Comparison of ENCODE assay signal across 12 cellular contexts in the genomic region with DNA sequence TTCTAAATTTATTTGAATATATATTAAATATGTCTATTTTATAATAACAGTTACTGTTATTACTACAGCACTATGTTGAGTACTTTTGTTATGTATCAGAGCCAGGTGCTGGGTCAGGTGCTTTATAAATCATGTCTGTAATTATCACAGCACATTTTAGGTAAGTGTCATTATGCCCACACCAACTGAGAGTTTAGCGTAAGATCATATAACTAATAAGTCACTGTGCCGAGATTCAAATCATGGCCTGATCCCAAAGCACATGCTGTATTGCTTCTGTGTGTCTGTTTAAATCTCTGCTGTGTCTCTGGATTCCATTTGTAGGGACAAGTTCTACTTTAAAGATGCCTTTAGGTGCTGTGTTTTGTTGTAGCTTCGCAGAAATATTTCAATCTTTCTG. TPM values are rescaled to one million over a fixed set of nuclear protein-coding genes. Genes with fewer than 3 reads are reported as not detected.
DNase-seq lines count a peak whose midpoint lies in the region; ATAC-seq and TF ChIP-seq lines count a peak whose summit lies in the region.
"Had no signal": no experiment of that assay in that cellular context is flagged by ENCODE, and none has a peak within 500 bp of the region (broad histone marks: within the 10 kb centered on the region; RNA-seq: fewer than 3 reads in every experiment).

No MANE protein-coding gene starts in this region.

- TF ChIP-seq EP300 in SK-N-SH (IDR thresholded peaks at IDR 0.05; ENCODE audit: borderline replicate concordance in 1 of 2, low read depth in 1 of 2, low read length in 1 of 2) (no peak), suprapubic skin (IDR thresholded peaks at IDR 0.05) (no peak)

- peak overlapping the region; percentile 50; the same call in 1 of the 2 replicates for H3K4me2 ChIP-seq in SK-N-SH

- TF ChIP-seq CTCF in SK-N-SH (IDR thresholded peaks at IDR 0.05) (no peak), suprapubic skin (IDR thresholded peaks at IDR 0.05) (no peak)

- H3K4me1 ChIP-seq in SK-N-SH (ENCODE audit: control insufficient read depth in 1 of 2, insufficient read depth in 2 of 2, low read depth in 1 of 2, low read length in 1 of 2) (peaks cover 0 to 2% of the 10 kb centered on the region in 2 experiments; a peak in 2 of 4 replicates), suprapubic skin (peaks cover 23% of the 10 kb centered on the region)

- CTCF ChIA-PET in SK-N-SH (lab: Yijun Ruan, JAX): interaction anchor here (1.2 to 1.3 kb wide), 2 partner anchors 19 to 50 kb away, joined by 5 read pairs; no protein-coding TSS in a partner anchor

- H4K20me1 ChIP-seq in SK-N-SH (ENCODE audit: insufficient read depth): peaks cover 3% of the 10 kb centered on the region; the same call in 1 of the 2 replicates

- no peak for TF ChIP-seq POLR2A in suprapubic skin (IDR thresholded peaks at IDR 0.05)

- peak; percentile 17 for DNase-seq in SK-N-SH
- DNase-seq in RKO (ENCODE audit: low spot score): peak; percentile 4
- DNase-seq in globus pallidus (ENCODE audit: low spot score): peak; percentile 52
- DNase-seq in suprapubic skin (ENCODE audit: low spot score in 2 of 2): no peak
- no peak for DNase-seq in stimulated activated naive CD4-positive, alpha-beta T cell treated with Interleukin-2 at 50 U/mL for 16 hours (lab: John Stamatoyannopoulos, UW)
- DNase-seq in HPDE6-E6E7 (ENCODE audit: extremely low spot score): no peak
- DNase-seq: activated CD4-positive, alpha-beta memory T cell treated with anti-CD3 and anti-CD28 coated beads for 36 hours; effector memory CD8-positive, alpha-beta T cell; NCI-H1436; posterior cingulate gyrus had no signal

- TF ChIP-seq RAD21 in SK-N-SH (IDR thresholded peaks at IDR 0.05; ENCODE audit: low read length): no peak

- peak overlapping the region; percentile 52 for H2AFZ ChIP-seq in SK-N-SH (ENCODE audit: low read depth)

- H3K9me3 ChIP-seq in SK-N-SH: no peaks in the 10 kb centered on the region
- no peaks in the 10 kb centered on the region for H3K9me3 ChIP-seq in suprapubic skin

- H3K4me3 ChIP-seq in SK-N-SH (ENCODE audit: low read depth in 2 of 2, low read length in 1 of 2) (no peak overlapping the region; a peak in 1 of 4 replicates), suprapubic skin (peak overlapping the region; percentile 76)

- H3K27me3 ChIP-seq in SK-N-SH (ENCODE audit: insufficient read depth): no peaks in the 10 kb centered on the region
- H3K27me3 ChIP-seq in suprapubic skin: no peaks in the 10 kb centered on the region

- 80% methylated on average over 3 of the region's 3 CpGs for WGBS in SK-N-SH (ENCODE audit: low lambda C conversion rate)
- 42% methylated on average over 3 of the region's 3 CpGs for WGBS in suprapubic skin

- no peak for ATAC-seq in SK-N-SH treated with all-trans-retinoic acid at 6 μM for 48 hours
- ATAC-seq in HG02970 (IDR thresholded peaks at IDR 0.05; ENCODE audit: low FRiP score, unreplicated experiment): no peak
- ATAC-seq: effector memory CD8-positive, alpha-beta T cell had no signal

- no peaks in the 10 kb centered on the region for H3F3A ChIP-seq in SK-N-SH (replicated peaks; ENCODE audit: insufficient read depth)

- no peaks in the 10 kb centered on the region for H3K9me2 ChIP-seq in SK-N-SH

- H3K79me2 ChIP-seq in SK-N-SH (ENCODE audit: insufficient read depth): peaks cover 66% of the 10 kb centered on the region

- H3K27ac ChIP-seq in SK-N-SH (ENCODE audit: low read depth in 2 of 2, low read length in 1 of 2) (no peak overlapping the region), suprapubic skin (peak overlapping the region; percentile 88)

- POLR2A ChIA-PET in SK-N-SH (lab: Yijun Ruan, JAX): no interaction called here

- peaks cover 0 to 3% of the 10 kb centered on the region in 2 experiments for H3K36me3 ChIP-seq in SK-N-SH (replicated peaks in 1 of 2; ENCODE audit: control insufficient read depth in 1 of 2, insufficient read depth in 2 of 2, low read length in 1 of 2)
- H3K36me3 ChIP-seq in suprapubic skin: no peaks in the 10 kb centered on the region

- H3K9ac ChIP-seq in SK-N-SH: no peak overlapping the region

TF ChIP-seq in SK-N-SH, 30 proteins besides CTCF, POLR2A, EP300 and RAD21:
- TF ChIP-seq MXI1 (IDR thresholded peaks at IDR 0.05; ENCODE audit: low read depth, low read length): peak; percentile 61; the same call in 1 of the 2 replicates
- no peak for TF ChIP-seq CHD2 (IDR thresholded peaks at IDR 0.05; ENCODE audit: low read length, partially characterized antibody)
- TF ChIP-seq SMC3 (IDR thresholded peaks at IDR 0.05; ENCODE audit: low read depth, low read length): no peak
TF ChIP-seq in SK-N-SH: peak in this region for 1.

TF ChIP-seq in SK-N-SH treated with all-trans-retinoic acid at 6 μM for 48 hours, 23 proteins besides CTCF, POLR2A, EP300 and RAD21:
- TF ChIP-seq ZNF70 (CRISPR knock-in tag; IDR thresholded peaks at IDR 0.05): no peak
- no peak for TF ChIP-seq ZC3H10 (CRISPR knock-in tag; IDR thresholded peaks at IDR 0.05)
- no peak for TF ChIP-seq SNAI2 (CRISPR knock-in tag; IDR thresholded peaks at IDR 0.05)
- TF ChIP-seq ZNF565 (CRISPR knock-in tag; conservative IDR thresholded peaks at IDR 0.05; ENCODE audit: low read depth): no peak
- no peak for TF ChIP-seq TOX (CRISPR knock-in tag; IDR thresholded peaks at IDR 0.05; ENCODE audit: borderline replicate concordance)

RNA-seq across cellular contexts. Expression of gene GPSM2, which starts 1.9 kb away (rescaled TPM):
- 6.2 and 6.7 TPM in 2 replicates for polyA plus RNA-seq in SK-N-SH (2012; rRNA removed)
- polyA plus RNA-seq in SK-N-SH (2012; cell fraction: cytosol; rRNA removed): 8.3 and 9.4 TPM in 2 replicates
- polyA plus RNA-seq in SK-N-SH (2012; cell fraction: nucleus; rRNA removed): 2.1 and 3.2 TPM in 2 replicates
- total RNA-seq in suprapubic skin: 100 to 1,000 TPM in 3 of 4 donors, 10 to 100 TPM in 1; 97.4 to 174 (median 136) TPM

RNA-seq across cellular contexts. Expression of gene AKNAD1, which starts 21.8 kb away (rescaled TPM):
- 0.70 and 0.71 TPM in 2 replicates for polyA plus RNA-seq in SK-N-SH (2012; rRNA removed)
- polyA plus RNA-seq in SK-N-SH (2012; cell fraction: cytosol; rRNA removed): 0.66 and 0.79 TPM in 2 replicates
- 0.42 and 1.1 TPM in 2 replicates for polyA plus RNA-seq in SK-N-SH (2012; cell fraction: nucleus; rRNA removed)
- total RNA-seq in suprapubic skin: 1 to 10 TPM in 3 of 4 donors, not detected in 1; 2.2 to 6.5 (median 2.7) TPM
- total RNA-seq: activated CD4-positive, alpha-beta memory T cell treated with anti-CD3 and anti-CD28 coated beads for 36 hours had no signal

Comparison
In these comparisons a context has a peak if more than half of its experiments do, and no peak if none do; other contexts are left out.
1. DNase-seq: peak in SK-N-SH (single experiment), RKO (single experiment) and globus pallidus (single experiment); none in suprapubic skin (0 of 2), stimulated activated naive CD4-positive, alpha-beta T cell treated with Interleukin-2 at 50 U/mL for 16 hours (single experiment) and HPDE6-E6E7 (single experiment).